23 cellular contexts compared by ENCODE assay signal in the genomic region with DNA sequence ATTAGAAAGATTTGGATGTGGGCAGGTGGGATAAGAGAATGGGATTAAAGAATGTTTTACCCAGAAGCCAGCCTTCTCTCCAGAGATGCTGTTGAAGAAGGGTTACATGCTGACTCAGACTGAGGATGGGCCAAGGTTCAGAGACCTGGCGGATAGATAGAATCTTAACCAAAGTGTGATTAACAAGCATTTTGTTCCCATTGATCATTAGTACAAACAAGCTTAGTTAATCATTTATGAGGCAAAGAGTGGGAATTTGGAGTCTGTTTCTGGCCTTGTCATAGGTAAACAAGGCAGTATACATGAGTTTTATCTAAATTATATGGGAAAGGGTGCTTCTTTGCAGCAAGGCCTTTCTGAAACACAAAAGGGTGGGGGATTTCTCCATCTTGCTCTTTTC.
"Had no signal": no experiment of that assay in that cellular context is flagged by ENCODE, and none has a peak within 500 bp of the region (broad histone marks: within the 10 kb centered on the region; RNA-seq: fewer than 3 reads in every experiment).

No MANE protein-coding gene starts in this region.

- H3K27me3 Mint-ChIP-seq: activated naive CD8-positive, alpha-beta T cell treated with anti-CD3 and anti-CD28 coated beads, Interleukin-2, amount 10 ng/mL, durations not matched to agents 7 days and 5 days; effector memory CD8-positive, alpha-beta T cell; memory B cell; naive thymus-derived CD8-positive, alpha-beta T cell had no signal

- ATAC-seq: effector memory CD8-positive, alpha-beta T cell; gastroesophageal sphincter; mucosa of descending colon; naive thymus-derived CD8-positive, alpha-beta T cell had no signal

- H3K27ac ChIP-seq: breast epithelium, gastroesophageal sphincter, left ventricle myocardium inferior, neutrophil, right atrium auricular region, skin epidermis, transverse colon, vagina had no signal

- H3K9me3 ChIP-seq: breast epithelium, gastroesophageal sphincter, left ventricle myocardium inferior, mucosa of descending colon, neutrophil, right atrium auricular region, transverse colon, vagina had no signal

- H3K9me3 Mint-ChIP-seq: activated naive CD8-positive, alpha-beta T cell treated with anti-CD3 and anti-CD28 coated beads, Interleukin-2, amount 10 ng/mL, durations not matched to agents 7 days and 5 days; effector memory CD8-positive, alpha-beta T cell; memory B cell; naive thymus-derived CD8-positive, alpha-beta T cell had no signal

- H3K4me3 Mint-ChIP-seq: activated naive CD8-positive, alpha-beta T cell treated with anti-CD3 and anti-CD28 coated beads, Interleukin-2, amount 10 ng/mL, durations not matched to agents 7 days and 5 days; effector memory CD8-positive, alpha-beta T cell; memory B cell; naive thymus-derived CD8-positive, alpha-beta T cell had no signal

- H3K4me1 Mint-ChIP-seq: activated naive CD8-positive, alpha-beta T cell treated with anti-CD3 and anti-CD28 coated beads, Interleukin-2, amount 10 ng/mL, durations not matched to agents 7 days and 5 days; memory B cell; naive thymus-derived CD8-positive, alpha-beta T cell had no signal

- H3K27ac Mint-ChIP-seq: activated naive CD8-positive, alpha-beta T cell treated with anti-CD3 and anti-CD28 coated beads, Interleukin-2, amount 10 ng/mL, durations not matched to agents 7 days and 5 days; memory B cell had no signal

- H3K4me3 ChIP-seq: breast epithelium, gastroesophageal sphincter, left ventricle myocardium inferior, mucosa of descending colon, right atrium auricular region, skin epidermis, transverse colon, vagina had no signal

- H3K36me3 Mint-ChIP-seq: activated naive CD8-positive, alpha-beta T cell treated with anti-CD3 and anti-CD28 coated beads, Interleukin-2, amount 10 ng/mL, durations not matched to agents 7 days and 5 days; memory B cell; naive thymus-derived CD8-positive, alpha-beta T cell had no signal

- H3K4me1 ChIP-seq: breast epithelium, gastroesophageal sphincter, left ventricle myocardium inferior, right atrium auricular region, transverse colon, vagina had no signal

- H3K27me3 ChIP-seq: breast epithelium, gastroesophageal sphincter, neutrophil, right atrium auricular region, transverse colon, vagina had no signal

- H3K36me3 ChIP-seq: breast epithelium, gastroesophageal sphincter, left ventricle myocardium inferior, neutrophil, right atrium auricular region, transverse colon, vagina had no signal

- DNase-seq: activated CD4-positive, alpha-beta T cell treated with anti-CD3 and anti-CD28 coated beads, Interleukin-2, amount 50 U/mL, for 1 hour; activated CD8-positive, alpha-beta memory T cell treated with anti-CD3 and anti-CD28 coated beads for 24 hours; activated naive CD8-positive, alpha-beta T cell treated with anti-CD3 and anti-CD28 coated beads, Interleukin-2, amount 10 ng/mL, durations not matched to agents 7 days and 5 days; aorta; dermis blood vessel endothelial cell; effector memory CD8-positive, alpha-beta T cell; erythroblast; islet precursor cell; left ventricle myocardium inferior; mucosa of descending colon; naive thymus-derived CD8-positive, alpha-beta T cell; posterior cingulate gyrus; stimulated activated CD4-positive, alpha-beta T cell treated with anti-CD3 and anti-CD28 coated beads, Interleukin-4, amount 100 ng/mL, for 4 hours; stimulated activated CD8-positive, alpha-beta memory T cell treated with anti-CD3 and anti-CD28 coated beads, Interleukin-4, amount 100 ng/mL, for 48 hours; stimulated activated naive CD4-positive, alpha-beta T cell treated with Interleukin-2 at 50 U/mL for 16 hours; transverse colon had no signal
